Comparison of ENCODE assay signal across 17 cellular contexts in the genomic region with DNA sequence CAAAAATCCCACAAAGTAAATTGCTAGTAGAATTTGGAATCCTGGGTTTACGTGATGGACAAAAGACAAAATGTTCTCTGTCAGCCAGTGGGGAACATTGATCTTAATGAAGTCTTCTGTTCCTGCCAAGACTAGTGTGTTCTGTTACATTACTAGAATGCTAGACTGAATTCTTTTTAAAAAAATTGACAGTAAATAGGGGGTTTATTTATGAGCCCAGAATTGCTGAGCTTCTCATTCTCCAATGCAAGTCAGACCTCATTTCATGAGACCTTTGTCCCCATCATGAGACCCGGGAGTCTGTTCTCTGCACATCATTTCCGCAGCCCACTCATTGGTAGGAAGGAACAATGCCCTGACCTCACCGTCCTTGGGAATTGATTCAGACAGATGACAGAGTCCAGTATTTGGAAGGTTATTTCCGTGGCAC.
A peak's percentile ranks its signal among the peaks of the same experiment; 100 is the strongest.
DNase-seq lines count a peak whose midpoint lies in the region; ATAC-seq, FAIRE-seq and TF ChIP-seq lines count a peak whose summit lies in the region.
"Had no signal": no experiment of that assay in that cellular context is flagged by ENCODE, and none has a peak within 500 bp of the region (broad histone marks: within the 10 kb centered on the region; RNA-seq: fewer than 3 reads in every experiment).

No MANE protein-coding gene starts in this region.

- H3K4me3 ChIP-seq in astrocyte of the spinal cord (ENCODE audit: low read depth, low read length), result no peak overlapping the region
- H3K4me3 ChIP-seq: ascending aorta, SK-N-MC had no signal

- no peak overlapping the region for H3K4me3 Mint-ChIP-seq in stimulated activated memory B cell treated with anti-CD40 and anti-IgM and Interleukin-4, amounts not matched to agents 10 μg/mL and 1 μg/mL and 100 μg/mL, for 72 hours
- H3K4me3 Mint-ChIP-seq: activated T-helper 17 cell treated with anti-CD3 and anti-CD28 coated beads, Interleukin-2, amount 50 U/mL, for 72 hours; CD4-positive, alpha-beta memory T cell; effector memory CD8-positive, alpha-beta T cell; immature natural killer cell had no signal

- DNase-seq in astrocyte of the spinal cord (ENCODE audit: low read depth, low spot score) (peak; percentile 59), Right ventricle myocardium superior (no peak), pulmonary artery endothelial cell (ENCODE audit: low read depth, low spot score) (peak; percentile 41), RWPE1 (ENCODE audit: low spot score) (no peak)
- DNase-seq: CD4-positive, alpha-beta memory T cell; effector memory CD8-positive, alpha-beta T cell; immature natural killer cell; NCI-H1694 treated with DMSO at 0.1 percent for 48 hours; NCI-H524; occipital lobe had no signal

- TF ChIP-seq CTCF in astrocyte of the spinal cord (IDR thresholded peaks at IDR 0.05; ENCODE audit: low read depth, low read length) (no peak), RWPE1 (conservative IDR thresholded peaks at IDR 0.05; ENCODE audit: low read depth) (no peak)

- H3K4me1 Mint-ChIP-seq in stimulated activated memory B cell treated with anti-CD40 and anti-IgM and Interleukin-4, amounts not matched to agents 10 μg/mL and 1 μg/mL and 100 μg/mL, for 72 hours, result peaks cover 2% of the 10 kb centered on the region

- H3K27ac Mint-ChIP-seq in stimulated activated memory B cell treated with anti-CD40 and anti-IgM and Interleukin-4, amounts not matched to agents 10 μg/mL and 1 μg/mL and 100 μg/mL, for 72 hours, result no peak overlapping the region
- H3K27ac Mint-ChIP-seq: activated T-helper 17 cell treated with anti-CD3 and anti-CD28 coated beads, Interleukin-2, amount 50 U/mL, for 72 hours; effector memory CD8-positive, alpha-beta T cell; immature natural killer cell had no signal

- POLR2A ChIA-PET in RWPE1 (lab: Yijun Ruan, JAX; ENCODE audit: low non-redundant PET), result no interaction called here

- peaks cover 75% of the 10 kb centered on the region for H3K36me3 Mint-ChIP-seq in stimulated activated memory B cell treated with anti-CD40 and anti-IgM and Interleukin-4, amounts not matched to agents 10 μg/mL and 1 μg/mL and 100 μg/mL, for 72 hours
- H3K36me3 Mint-ChIP-seq: CD4-positive, alpha-beta memory T cell had no signal

- peak; percentile 14 for FAIRE-seq in A204.1 (lab: Jason Lieb, UNC)

- ATAC-seq in Right ventricle myocardium superior (ENCODE audit: poor library complexity), result peak; percentile 53
- ATAC-seq in HG02610 (IDR thresholded peaks at IDR 0.05; ENCODE audit: unreplicated experiment), result no peak
- ATAC-seq in stimulated activated memory B cell treated with anti-CD40 and anti-IgM and Interleukin-4, amounts not matched to agents 10 μg/mL and 1 μg/mL and 100 μg/mL, for 72 hours, result no peak
- ATAC-seq in HG02623 (IDR thresholded peaks at IDR 0.05; ENCODE audit: unreplicated experiment), result no peak
- ATAC-seq: activated T-helper 17 cell treated with anti-CD3 and anti-CD28 coated beads, Interleukin-2, amount 50 U/mL, for 72 hours; effector memory CD8-positive, alpha-beta T cell had no signal

- H3K27ac ChIP-seq in RWPE1, result no peak overlapping the region
- H3K27ac ChIP-seq: SK-N-MC had no signal

- CTCF ChIA-PET in RWPE1 (lab: Yijun Ruan, JAX), result interaction anchor here (0.6 kb wide), 1 partner anchor 611 kb away, joined by 3 read pairs; no protein-coding TSS in a partner anchor

- peaks cover 1% of the 10 kb centered on the region for H3K9me3 Mint-ChIP-seq in stimulated activated memory B cell treated with anti-CD40 and anti-IgM and Interleukin-4, amounts not matched to agents 10 μg/mL and 1 μg/mL and 100 μg/mL, for 72 hours

- H3K27me3 Mint-ChIP-seq in stimulated activated memory B cell treated with anti-CD40 and anti-IgM and Interleukin-4, amounts not matched to agents 10 μg/mL and 1 μg/mL and 100 μg/mL, for 72 hours, result no peaks in the 10 kb centered on the region
- H3K27me3 Mint-ChIP-seq: activated T-helper 17 cell treated with anti-CD3 and anti-CD28 coated beads, Interleukin-2, amount 50 U/mL, for 72 hours; effector memory CD8-positive, alpha-beta T cell had no signal

- in situ Hi-C loops in astrocyte of the spinal cord (cut with HindIII; ENCODE audit: low sequenced_read_pairs), result no loop called here

- intact Hi-C loops in Right ventricle myocardium superior (cut with DNase I), result no loop called here

Comparison
In these comparisons a context has a peak if more than half of its experiments do, and no peak if none do; other contexts are left out.
1. DNase-seq: peak in astrocyte of the spinal cord (single experiment) and pulmonary artery endothelial cell (single experiment); none in Right ventricle myocardium superior (single experiment) and RWPE1 (single experiment).